Comparison of ENCODE assay signal across 1 cellular context in genomic region chr15:94305133-94305532, GRCh38.
TF ChIP-seq lines count a peak whose summit lies in the region.

No MANE protein-coding gene starts in this region.

TF ChIP-seq in GM12878, 131 proteins besides CTCF, POLR2A, EP300 and RAD21 (continued from another document):
- TF ChIP-seq NFYA (IDR thresholded peaks at IDR 0.05; ENCODE audit: borderline replicate concordance, low read depth, low read length) (no peak), PAX5 (IDR thresholded peaks at IDR 0.05; ENCODE audit: borderline replicate concordance, low read depth, low read length) (no peak)
